10 cellular contexts compared by ENCODE assay signal in the genomic region with DNA sequence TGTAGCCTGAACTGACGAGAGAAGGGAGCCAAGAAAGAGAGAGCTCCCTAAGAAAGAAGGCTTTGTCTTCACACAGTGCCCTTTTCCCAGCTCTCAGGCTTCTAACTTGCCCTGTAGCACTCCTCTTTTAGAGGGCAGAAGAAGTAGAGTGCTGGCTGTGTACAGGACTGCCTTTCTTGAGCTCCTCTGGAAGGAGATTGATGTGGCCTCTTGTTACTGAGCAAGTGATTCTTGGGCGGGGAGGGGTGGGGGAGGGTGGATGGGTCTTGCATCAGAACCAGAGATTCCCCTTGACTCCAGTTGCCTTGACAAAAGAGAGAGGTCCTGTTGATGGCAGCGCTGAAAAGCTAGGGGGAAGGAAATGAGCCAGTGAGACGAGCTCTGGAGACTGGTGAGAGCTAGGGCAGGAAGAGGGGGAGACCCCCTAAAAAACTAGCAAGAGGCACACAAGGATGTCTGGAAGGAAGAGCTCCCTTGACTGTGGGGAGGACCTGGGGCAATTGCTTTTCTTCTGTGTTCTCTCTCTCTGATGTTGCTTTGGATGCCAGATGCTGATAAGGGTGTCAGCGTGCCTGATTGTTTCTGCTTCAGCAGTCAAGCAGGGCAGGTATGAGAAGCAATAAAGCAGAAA. TPM values are rescaled to one million over a fixed set of nuclear protein-coding genes. Genes with fewer than 3 reads are reported as not detected.
DNase-seq lines count a peak whose midpoint lies in the region; ATAC-seq and TF ChIP-seq lines count a peak whose summit lies in the region.
"Had no signal": no experiment of that assay in that cellular context is flagged by ENCODE, and none has a peak within 500 bp of the region (broad histone marks: within the 10 kb centered on the region; RNA-seq: fewer than 3 reads in every experiment).

No MANE protein-coding gene starts in this region.

- no peak overlapping the region for H3K4me3 Mint-ChIP-seq in activated naive CD8-positive, alpha-beta T cell treated with anti-CD3 and anti-CD28 coated beads for 36 hours
- H3K4me3 Mint-ChIP-seq in activated naive CD8-positive, alpha-beta T cell treated with anti-CD3 and anti-CD28 coated beads, Interleukin-2, amount 50 U/mL, for 24 hours: no peak overlapping the region
- no peak overlapping the region for H3K4me3 Mint-ChIP-seq in WTC11

- H3K9me3 Mint-ChIP-seq in activated naive CD8-positive, alpha-beta T cell treated with anti-CD3 and anti-CD28 coated beads for 36 hours: no peaks in the 10 kb centered on the region
- H3K9me3 Mint-ChIP-seq in activated naive CD8-positive, alpha-beta T cell treated with anti-CD3 and anti-CD28 coated beads, Interleukin-2, amount 50 U/mL, for 24 hours: no peaks in the 10 kb centered on the region
- H3K9me3 Mint-ChIP-seq in WTC11: no peaks in the 10 kb centered on the region

- H3K36me3 Mint-ChIP-seq in activated naive CD8-positive, alpha-beta T cell treated with anti-CD3 and anti-CD28 coated beads for 36 hours: peaks cover 16% of the 10 kb centered on the region
- H3K36me3 Mint-ChIP-seq in activated naive CD8-positive, alpha-beta T cell treated with anti-CD3 and anti-CD28 coated beads, Interleukin-2, amount 50 U/mL, for 24 hours (ENCODE audit: low read depth): peaks cover 17% of the 10 kb centered on the region
- peaks cover 23% of the 10 kb centered on the region for H3K36me3 Mint-ChIP-seq in WTC11

- no peak for TF ChIP-seq POLR2A in uterus (IDR thresholded peaks at IDR 0.05)

- POLR2A ChIA-PET in WTC11 (lab: Charles Lee): interaction anchor here (0.5 to 1.6 kb wide), 9 partner anchors 8 to 424 kb away, joined by 3 to 6 read pairs (median 4); no protein-coding TSS in a partner anchor

- TF ChIP-seq CTCF in WTC11 (IDR thresholded peaks at IDR 0.05) (no peak), uterus (IDR thresholded peaks at IDR 0.05) (no peak)

- no peaks in the 10 kb centered on the region for H3K27me3 ChIP-seq in iPS-18a (ENCODE audit: control insufficient read depth, insufficient read depth, low read length)
- no peaks in the 10 kb centered on the region for H3K27me3 ChIP-seq in uterus

- H3K9me3 ChIP-seq in iPS-18a (ENCODE audit: control insufficient read depth, low read depth, low read length) (no peaks in the 10 kb centered on the region), uterus (no peaks in the 10 kb centered on the region)

- H3K4me1 Mint-ChIP-seq in activated naive CD8-positive, alpha-beta T cell treated with anti-CD3 and anti-CD28 coated beads for 36 hours: peaks cover 9% of the 10 kb centered on the region
- peaks cover 7% of the 10 kb centered on the region for H3K4me1 Mint-ChIP-seq in activated naive CD8-positive, alpha-beta T cell treated with anti-CD3 and anti-CD28 coated beads, Interleukin-2, amount 50 U/mL, for 24 hours
- H3K4me1 Mint-ChIP-seq in WTC11: peaks cover 37% of the 10 kb centered on the region

- DNase-seq in activated naive CD8-positive, alpha-beta T cell treated with anti-CD3 and anti-CD28 coated beads for 36 hours: no peak
- DNase-seq in activated naive CD8-positive, alpha-beta T cell treated with anti-CD3 and anti-CD28 coated beads, Interleukin-2, amount 50 U/mL, for 24 hours: no peak
- DNase-seq in WTC11 (ENCODE audit: low spot score) (no peak), superior temporal gyrus (ENCODE audit: extremely low spot score) (peak; percentile 54), NCI-H2029 treated with DMSO at 0.1 percent for 48 hours (lab: John Stamatoyannopoulos, UW) (no peak), uterus (no peak)
- DNase-seq: NCI-H748 treated with DMSO at 0.1 percent for 48 hours had no signal

- H3K27me3 Mint-ChIP-seq in activated naive CD8-positive, alpha-beta T cell treated with anti-CD3 and anti-CD28 coated beads for 36 hours: no peaks in the 10 kb centered on the region
- H3K27me3 Mint-ChIP-seq in activated naive CD8-positive, alpha-beta T cell treated with anti-CD3 and anti-CD28 coated beads, Interleukin-2, amount 50 U/mL, for 24 hours: no peaks in the 10 kb centered on the region
- H3K27me3 Mint-ChIP-seq in WTC11 (ENCODE audit: low read depth): no peaks in the 10 kb centered on the region

- peak overlapping the region; percentile 42 for H3K27ac Mint-ChIP-seq in activated naive CD8-positive, alpha-beta T cell treated with anti-CD3 and anti-CD28 coated beads for 36 hours
- no peak overlapping the region for H3K27ac Mint-ChIP-seq in activated naive CD8-positive, alpha-beta T cell treated with anti-CD3 and anti-CD28 coated beads, Interleukin-2, amount 50 U/mL, for 24 hours
- peak overlapping the region; percentile 77; the same call in 1 of the 2 replicates for H3K27ac Mint-ChIP-seq in WTC11

- ATAC-seq in activated naive CD8-positive, alpha-beta T cell treated with anti-CD3 and anti-CD28 coated beads, Interleukin-2, amount 50 U/mL, for 24 hours: no peak
- ATAC-seq in WTC11 (peak; percentile 21), HG03095 (IDR thresholded peaks at IDR 0.05; ENCODE audit: unreplicated experiment) (no peak)

- H3K27ac ChIP-seq in iPS-18a (ENCODE audit: low read length) (no peak overlapping the region), uterus (no peak overlapping the region)

- intact Hi-C loops in uterus (cut with DNase I; ENCODE audit: low total_unique reads): no loop called here

- H3K4me3 ChIP-seq in iPS-18a (ENCODE audit: low read length) (no peak overlapping the region), uterus (no peak overlapping the region)

- peak overlapping the region; percentile 47 for H3K9ac ChIP-seq in iPS-18a (ENCODE audit: low read length)

- H3K36me3 ChIP-seq in iPS-18a (ENCODE audit: control insufficient read depth, low read depth, low read length) (peaks cover 11% of the 10 kb centered on the region), uterus (no peaks in the 10 kb centered on the region)

- CTCF ChIA-PET in WTC11 (lab: Charles Lee): interaction anchor here (0.6 to 5.6 kb wide), 17 partner anchors 8 to 342 kb away, joined by 3 to 165 read pairs (median 5); no protein-coding TSS in a partner anchor

- H3K4me1 ChIP-seq in iPS-18a (ENCODE audit: control insufficient read depth, low read depth, low read length) (peaks cover 10% of the 10 kb centered on the region), uterus (no peaks in the 10 kb centered on the region)

TF ChIP-seq in WTC11, 78 proteins besides CTCF, POLR2A, EP300 and RAD21:
- TF ChIP-seq FOXP1 (CRISPR knock-in tag; IDR thresholded peaks at IDR 0.05; ENCODE audit: borderline replicate concordance): no peak
- TF ChIP-seq, protein P1, sequence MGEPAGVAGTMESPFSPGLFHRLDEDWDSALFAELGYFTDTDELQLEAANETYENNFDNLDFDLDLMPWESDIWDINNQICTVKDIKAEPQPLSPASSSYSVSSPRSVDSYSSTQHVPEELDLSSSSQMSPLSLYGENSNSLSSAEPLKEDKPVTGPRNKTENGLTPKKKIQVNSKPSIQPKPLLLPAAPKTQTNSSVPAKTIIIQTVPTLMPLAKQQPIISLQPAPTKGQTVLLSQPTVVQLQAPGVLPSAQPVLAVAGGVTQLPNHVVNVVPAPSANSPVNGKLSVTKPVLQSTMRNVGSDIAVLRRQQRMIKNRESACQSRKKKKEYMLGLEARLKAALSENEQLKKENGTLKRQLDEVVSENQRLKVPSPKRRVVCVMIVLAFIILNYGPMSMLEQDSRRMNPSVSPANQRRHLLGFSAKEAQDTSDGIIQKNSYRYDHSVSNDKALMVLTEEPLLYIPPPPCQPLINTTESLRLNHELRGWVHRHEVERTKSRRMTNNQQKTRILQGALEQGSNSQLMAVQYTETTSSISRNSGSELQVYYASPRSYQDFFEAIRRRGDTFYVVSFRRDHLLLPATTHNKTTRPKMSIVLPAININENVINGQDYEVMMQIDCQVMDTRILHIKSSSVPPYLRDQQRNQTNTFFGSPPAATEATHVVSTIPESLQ (CRISPR knock-in tag; IDR thresholded peaks at IDR 0.05): no peak
- TF ChIP-seq, protein P2, sequence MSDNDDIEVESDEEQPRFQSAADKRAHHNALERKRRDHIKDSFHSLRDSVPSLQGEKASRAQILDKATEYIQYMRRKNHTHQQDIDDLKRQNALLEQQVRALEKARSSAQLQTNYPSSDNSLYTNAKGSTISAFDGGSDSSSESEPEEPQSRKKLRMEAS (CRISPR knock-in tag; IDR thresholded peaks at IDR 0.05): peak; percentile 26; the same call in 1 of the 2 replicates

RNA-seq across cellular contexts. Expression of a gene that starts 18.4 kb away (rescaled TPM):
- under 1 TPM; 0.23 to 0.34 TPM for total RNA-seq in activated naive CD8-positive, alpha-beta T cell treated with anti-CD3 and anti-CD28 coated beads for 36 hours
- 0.09 to 0.46 TPM (median 0.46 TPM) in 3 replicates for total RNA-seq in WTC11 (2021)
- total RNA-seq in uterus: 1 to 10 TPM in 1 of 4 donors, under 1 TPM in 2, not detected in 1; 0.12 to 5.3 (median 0.97) TPM
- total RNA-seq: LHCN-M2 had no signal

RNA-seq across cellular contexts. Expression of a gene that starts 26.3 kb away (rescaled TPM):
- total RNA-seq in activated naive CD8-positive, alpha-beta T cell treated with anti-CD3 and anti-CD28 coated beads for 36 hours: 10 to 100 TPM; 17.3 to 18.2 TPM
- total RNA-seq in WTC11 (2021) (32.3 to 34.4 TPM (median 33.6 TPM) in 3 replicates), uterus (10 to 100 TPM in 2 of 4 donors, 1 to 10 TPM in 2; 2.6 to 24.5 (median 14.6) TPM)

RNA-seq across cellular contexts. Expression of a gene that starts 28.4 kb away (rescaled TPM):
- total RNA-seq in activated naive CD8-positive, alpha-beta T cell treated with anti-CD3 and anti-CD28 coated beads for 36 hours: 10 to 100 TPM; 69.7 to 70.8 TPM
- total RNA-seq in WTC11 (2021): 60.3 to 63.3 TPM (median 61.1 TPM) in 3 replicates
- 10 to 100 TPM in 3 of 4 donors, 1 to 10 TPM in 1; 6.7 to 32.3 (median 19.0) TPM for total RNA-seq in uterus
